26 cellular contexts compared by ENCODE assay signal in genomic region chr1:111882537-111882936, GRCh38.
"Had no signal": no experiment of that assay in that cellular context is flagged by ENCODE, and none has a peak within 500 bp of the region (broad histone marks: within the 10 kb centered on the region; RNA-seq: fewer than 3 reads in every experiment).

No MANE protein-coding gene starts in this region.

- H3K27ac ChIP-seq: cardiac muscle cell, colonic mucosa, foreskin keratinocyte, neutrophil, prostate gland, stomach, thyroid gland, upper lobe of right lung had no signal

- H3K9me3 Mint-ChIP-seq: activated naive CD4-positive, alpha-beta T cell treated with anti-CD3 and anti-CD28 coated beads, Interleukin-2, amount 50 U/mL, for 72 hours; activated T-cell treated with anti-CD3 and anti-CD28 coated beads, Interleukin-2, amount 50 U/mL, for 72 hours; mesothelial cell of epicardium; natural killer cell; stimulated activated naive B cell treated with anti-CD40 and anti-IgM and Interleukin-4, amounts not matched to agents 10 μg/mL and 1 μg/mL and 100 μg/mL, for 72 hours had no signal

- H3K4me1 Mint-ChIP-seq: activated CD4-positive, alpha-beta T cell treated with anti-CD3 and anti-CD28 coated beads for 36 hours; activated CD8-positive, alpha-beta memory T cell treated with anti-CD3 and anti-CD28 coated beads, Interleukin-2, amount 10 ng/mL, durations not matched to agents 7 days and 5 days; mesothelial cell of epicardium; natural killer cell had no signal

- DNase-seq: activated CD4-positive, alpha-beta T cell treated with anti-CD3 and anti-CD28 coated beads for 36 hours; activated CD4-positive, CD25-positive, alpha-beta regulatory T cell; activated CD8-positive, alpha-beta memory T cell treated with anti-CD3 and anti-CD28 coated beads, Interleukin-2, amount 10 ng/mL, durations not matched to agents 7 days and 5 days; activated CD8-positive, alpha-beta T cell treated with anti-CD3 and anti-CD28 coated beads, Interleukin-2, amount 10 ng/mL, durations not matched to agents 7 days and 5 days; activated naive CD4-positive, alpha-beta T cell; activated T-cell treated with anti-CD3 and anti-CD28 coated beads, Interleukin-2, amount 50 U/mL, for 72 hours; cerebellar nuclear complex; colonic mucosa; foreskin keratinocyte; left cardiac atrium; left ventricle myocardium superior; mammary epithelial cell; natural killer cell; stimulated activated CD4-positive, alpha-beta T cell treated with anti-CD3 and anti-CD28 coated beads, Interleukin-15, amount 100 ng/mL, for 24 hours; stimulated activated CD4-positive, alpha-beta T cell treated with anti-CD3 and anti-CD28 coated beads, Interleukin-2, amount 100 ng/mL, for 24 hours; stimulated activated naive B cell treated with anti-CD40 and anti-IgM and Interleukin-4, amounts not matched to agents 10 μg/mL and 1 μg/mL and 100 μg/mL, for 72 hours; stomach; T-helper 2 cell; upper lobe of right lung had no signal

- H3K4me1 ChIP-seq: colonic mucosa, foreskin keratinocyte, thyroid gland, upper lobe of right lung had no signal

- ATAC-seq: activated CD4-positive, alpha-beta T cell treated with anti-CD3 and anti-CD28 coated beads for 36 hours; activated CD8-positive, alpha-beta memory T cell treated with anti-CD3 and anti-CD28 coated beads, Interleukin-2, amount 10 ng/mL, durations not matched to agents 7 days and 5 days; activated CD8-positive, alpha-beta T cell treated with anti-CD3 and anti-CD28 coated beads, Interleukin-2, amount 10 ng/mL, durations not matched to agents 7 days and 5 days; activated naive CD4-positive, alpha-beta T cell treated with anti-CD3 and anti-CD28 coated beads, Interleukin-2, amount 50 U/mL, for 72 hours; activated T-cell treated with anti-CD3 and anti-CD28 coated beads, Interleukin-2, amount 50 U/mL, for 72 hours; foreskin keratinocyte; left ventricle myocardium superior; natural killer cell; stimulated activated naive B cell treated with anti-CD40 and anti-IgM and Interleukin-4, amounts not matched to agents 10 μg/mL and 1 μg/mL and 100 μg/mL, for 72 hours; upper lobe of right lung had no signal

- H3K27ac Mint-ChIP-seq: activated CD4-positive, alpha-beta T cell treated with anti-CD3 and anti-CD28 coated beads for 36 hours; activated CD8-positive, alpha-beta memory T cell treated with anti-CD3 and anti-CD28 coated beads, Interleukin-2, amount 10 ng/mL, durations not matched to agents 7 days and 5 days; activated CD8-positive, alpha-beta T cell treated with anti-CD3 and anti-CD28 coated beads, Interleukin-2, amount 10 ng/mL, durations not matched to agents 7 days and 5 days; activated naive CD4-positive, alpha-beta T cell treated with anti-CD3 and anti-CD28 coated beads, Interleukin-2, amount 50 U/mL, for 72 hours; activated T-cell treated with anti-CD3 and anti-CD28 coated beads, Interleukin-2, amount 50 U/mL, for 72 hours; mesothelial cell of epicardium; natural killer cell; stimulated activated naive B cell treated with anti-CD40 and anti-IgM and Interleukin-4, amounts not matched to agents 10 μg/mL and 1 μg/mL and 100 μg/mL, for 72 hours had no signal

- H3K4me3 Mint-ChIP-seq: activated CD4-positive, alpha-beta T cell treated with anti-CD3 and anti-CD28 coated beads for 36 hours; activated CD8-positive, alpha-beta memory T cell treated with anti-CD3 and anti-CD28 coated beads, Interleukin-2, amount 10 ng/mL, durations not matched to agents 7 days and 5 days; activated CD8-positive, alpha-beta T cell treated with anti-CD3 and anti-CD28 coated beads, Interleukin-2, amount 10 ng/mL, durations not matched to agents 7 days and 5 days; activated T-cell treated with anti-CD3 and anti-CD28 coated beads, Interleukin-2, amount 50 U/mL, for 72 hours; mesothelial cell of epicardium; natural killer cell; stimulated activated naive B cell treated with anti-CD40 and anti-IgM and Interleukin-4, amounts not matched to agents 10 μg/mL and 1 μg/mL and 100 μg/mL, for 72 hours had no signal

- H3K4me3 ChIP-seq: cardiac muscle cell, colonic mucosa, dorsolateral prefrontal cortex, prostate gland, stomach, thyroid gland, upper lobe of right lung had no signal

- H3K36me3 ChIP-seq: cardiac muscle cell, colonic mucosa, neutrophil, prostate gland, stomach, thyroid gland, upper lobe of right lung had no signal

- H3K36me3 Mint-ChIP-seq: activated CD8-positive, alpha-beta memory T cell treated with anti-CD3 and anti-CD28 coated beads, Interleukin-2, amount 10 ng/mL, durations not matched to agents 7 days and 5 days; activated naive CD4-positive, alpha-beta T cell treated with anti-CD3 and anti-CD28 coated beads, Interleukin-2, amount 50 U/mL, for 72 hours; mesothelial cell of epicardium; natural killer cell; stimulated activated naive B cell treated with anti-CD40 and anti-IgM and Interleukin-4, amounts not matched to agents 10 μg/mL and 1 μg/mL and 100 μg/mL, for 72 hours had no signal

- H3K27me3 ChIP-seq: cardiac muscle cell, colonic mucosa, thyroid gland, upper lobe of right lung had no signal

- H3K9me3 ChIP-seq: colonic mucosa, neutrophil, prostate gland, stomach, thyroid gland, upper lobe of right lung had no signal
